In genomic region chr20:48803522-48804053, GRCh38 we compare ENCODE assay signal across 19 cellular contexts.
"Had no signal": no experiment of that assay in that cellular context is flagged by ENCODE, and none has a peak within 500 bp of the region (broad histone marks: within the 10 kb centered on the region; RNA-seq: fewer than 3 reads in every experiment).

No MANE protein-coding gene starts in this region.

- H3K36me3 ChIP-seq: cardiac muscle cell, stomach had no signal

- ATAC-seq: activated naive CD4-positive, alpha-beta T cell treated with anti-CD3 and anti-CD28 coated beads, Interleukin-2, amount 50 U/mL, for 72 hours; activated T-cell treated with anti-CD3 and anti-CD28 coated beads, Interleukin-2, amount 50 U/mL, for 4 hours; foreskin keratinocyte; left cardiac atrium; naive thymus-derived CD4-positive, alpha-beta T cell; WTC11 had no signal

- H3K4me3 ChIP-seq: cardiac muscle cell, hepatocyte, stomach had no signal

- FAIRE-seq: islet of Langerhans, TTC549 had no signal

- H3K27ac Mint-ChIP-seq: activated CD4-positive, alpha-beta memory T cell treated with anti-CD3 and anti-CD28 coated beads, Interleukin-2, amount 10 ng/mL, durations not matched to agents 7 days and 5 days; endodermal cell; T-helper 2 cell treated with Interferon-gamma antibody and Interleukin-4, amounts not matched to agents 5 μg/mL and 100 μg/mL, for 36 hours; WTC11 had no signal

- DNase-seq: activated CD4-positive, alpha-beta memory T cell treated with anti-CD3 and anti-CD28 coated beads, Interleukin-2, amount 10 ng/mL, durations not matched to agents 7 days and 5 days; activated CD4-positive, alpha-beta T cell treated with anti-CD3 and anti-CD28 coated beads for 48 hours; activated gamma-delta T cell treated with Interleukin-2 at 50 U/mL for 16 hours; activated T-cell treated with anti-CD3 and anti-CD28 coated beads, Interleukin-2, amount 50 U/mL, for 4 hours; endodermal cell; foreskin keratinocyte; left cardiac atrium; mesendoderm; nucleus accumbens; stomach; trophoblast cell had no signal

- H3K27me3 Mint-ChIP-seq: activated CD4-positive, alpha-beta memory T cell treated with anti-CD3 and anti-CD28 coated beads, Interleukin-2, amount 10 ng/mL, durations not matched to agents 7 days and 5 days; naive thymus-derived CD4-positive, alpha-beta T cell had no signal

- H3K27me3 ChIP-seq: cardiac muscle cell, hepatocyte, stomach had no signal

- H3K4me3 Mint-ChIP-seq: activated CD4-positive, alpha-beta memory T cell treated with anti-CD3 and anti-CD28 coated beads, Interleukin-2, amount 10 ng/mL, durations not matched to agents 7 days and 5 days; activated T-cell treated with anti-CD3 and anti-CD28 coated beads, Interleukin-2, amount 50 U/mL, for 4 hours; endodermal cell; naive thymus-derived CD4-positive, alpha-beta T cell; T-helper 2 cell treated with Interferon-gamma antibody and Interleukin-4, amounts not matched to agents 5 μg/mL and 100 μg/mL, for 36 hours; WTC11 had no signal

- H3K4me1 ChIP-seq: foreskin keratinocyte had no signal

- H3K27ac ChIP-seq: cardiac muscle cell, foreskin keratinocyte, hepatocyte, stomach had no signal

- H3K4me2 ChIP-seq: hepatocyte had no signal
